In the genomic region with DNA sequence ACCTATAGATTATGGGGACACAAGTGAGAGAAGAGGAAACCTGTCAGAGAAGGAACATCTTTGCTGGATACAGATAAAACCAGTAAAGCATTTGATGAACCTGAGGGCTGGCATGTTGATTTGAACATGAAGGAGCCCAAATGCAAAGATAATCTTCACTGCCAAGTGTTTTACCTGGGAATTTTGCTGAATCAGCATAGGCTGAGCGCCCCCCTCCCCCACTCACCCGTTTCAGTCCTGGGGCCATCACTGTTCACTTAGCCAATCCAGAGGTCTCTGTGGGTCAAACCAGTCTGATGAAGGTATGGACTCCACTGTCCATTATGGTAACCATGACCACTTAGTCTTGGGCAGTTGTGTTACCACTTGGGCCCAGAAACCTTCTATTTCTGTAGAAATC, we compare ENCODE assay signal across 4 cellular contexts.
A peak's percentile ranks its signal among the peaks of the same experiment; 100 is the strongest.
TF ChIP-seq lines count a peak whose summit lies in the region.

No MANE protein-coding gene starts in this region.

TF ChIP-seq in HepG2, 621 proteins besides CTCF, POLR2A, EP300 and RAD21 (continues in another document):
- peak; percentile 88 to 96 for TF ChIP-seq MAFK (conservative IDR thresholded peaks at IDR 0.05 in 1 of 2, IDR thresholded peaks at IDR 0.05 in 1 of 2; ENCODE audit: low read length in 2 of 2)
- TF ChIP-seq, protein P1, sequence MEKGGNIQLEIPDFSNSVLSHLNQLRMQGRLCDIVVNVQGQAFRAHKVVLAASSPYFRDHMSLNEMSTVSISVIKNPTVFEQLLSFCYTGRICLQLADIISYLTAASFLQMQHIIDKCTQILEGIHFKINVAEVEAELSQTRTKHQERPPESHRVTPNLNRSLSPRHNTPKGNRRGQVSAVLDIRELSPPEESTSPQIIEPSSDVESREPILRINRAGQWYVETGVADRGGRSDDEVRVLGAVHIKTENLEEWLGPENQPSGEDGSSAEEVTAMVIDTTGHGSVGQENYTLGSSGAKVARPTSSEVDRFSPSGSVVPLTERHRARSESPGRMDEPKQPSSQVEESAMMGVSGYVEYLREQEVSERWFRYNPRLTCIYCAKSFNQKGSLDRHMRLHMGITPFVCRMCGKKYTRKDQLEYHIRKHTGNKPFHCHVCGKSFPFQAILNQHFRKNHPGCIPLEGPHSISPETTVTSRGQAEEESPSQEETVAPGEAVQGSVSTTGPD (CRISPR knock-in tag; IDR thresholded peaks at IDR 0.05) = no peak
- TF ChIP-seq TBX2 (CRISPR knock-in tag; IDR thresholded peaks at IDR 0.05; ENCODE audit: borderline replicate concordance) = no peak
- no peak for TF ChIP-seq SRSF9 (IDR thresholded peaks at IDR 0.05; ENCODE audit: borderline replicate concordance, insufficient read depth, low read depth, low read length, poor library complexity, severe bottlenecking)
- TF ChIP-seq, protein P2, sequence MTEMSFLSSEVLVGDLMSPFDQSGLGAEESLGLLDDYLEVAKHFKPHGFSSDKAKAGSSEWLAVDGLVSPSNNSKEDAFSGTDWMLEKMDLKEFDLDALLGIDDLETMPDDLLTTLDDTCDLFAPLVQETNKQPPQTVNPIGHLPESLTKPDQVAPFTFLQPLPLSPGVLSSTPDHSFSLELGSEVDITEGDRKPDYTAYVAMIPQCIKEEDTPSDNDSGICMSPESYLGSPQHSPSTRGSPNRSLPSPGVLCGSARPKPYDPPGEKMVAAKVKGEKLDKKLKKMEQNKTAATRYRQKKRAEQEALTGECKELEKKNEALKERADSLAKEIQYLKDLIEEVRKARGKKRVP (CRISPR knock-in tag; IDR thresholded peaks at IDR 0.05) = no peak
- no peak for TF ChIP-seq KDM2A (CRISPR knock-in tag; IDR thresholded peaks at IDR 0.05; ENCODE audit: borderline replicate concordance, low read depth)
- peak; percentile 94 for TF ChIP-seq MAFF (IDR thresholded peaks at IDR 0.05; ENCODE audit: low read depth, low read length)
- no peak for TF ChIP-seq SP140L (CRISPR knock-in tag; IDR thresholded peaks at IDR 0.05; ENCODE audit: borderline replicate concordance)
- no peak for TF ChIP-seq ARHGAP35 (CRISPR knock-in tag; IDR thresholded peaks at IDR 0.05; ENCODE audit: borderline replicate concordance)
- no peak for TF ChIP-seq ZNF552 (CRISPR knock-in tag; IDR thresholded peaks at IDR 0.05; ENCODE audit: borderline replicate concordance)
- no peak for TF ChIP-seq ZNF674 (CRISPR knock-in tag; IDR thresholded peaks at IDR 0.05; ENCODE audit: low read depth)
- TF ChIP-seq, protein P3, sequence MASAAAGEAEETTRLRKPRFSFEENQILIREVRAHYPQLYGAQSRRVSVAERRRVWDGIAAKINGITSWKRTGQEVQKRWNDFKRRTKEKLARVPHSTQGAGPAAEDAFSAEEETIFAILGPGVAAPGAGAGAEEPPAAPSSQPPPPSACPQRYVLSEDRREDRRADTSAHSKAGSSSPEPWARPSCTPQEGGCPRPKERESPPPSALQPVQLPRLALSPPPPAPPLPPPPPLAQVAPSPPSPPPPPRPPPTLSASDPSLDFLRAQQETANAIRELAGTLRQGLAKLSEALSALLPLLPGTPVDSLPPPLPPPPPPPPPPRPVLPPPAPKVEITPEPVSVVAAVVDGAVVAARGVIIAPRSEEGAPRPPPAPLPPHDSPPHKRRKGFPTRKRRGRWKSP (CRISPR knock-in tag; IDR thresholded peaks at IDR 0.05) = no peak

TF ChIP-seq in IMR-90, 13 proteins besides CTCF, POLR2A, EP300 and RAD21:
- peak; percentile 88 for TF ChIP-seq MAFK (IDR thresholded peaks at IDR 0.05; ENCODE audit: low read depth, low read length)
- no peak for TF ChIP-seq BHLHE40 (IDR thresholded peaks at IDR 0.05; ENCODE audit: low read depth, low read length)
- TF ChIP-seq MXI1 (IDR thresholded peaks at IDR 0.05; ENCODE audit: borderline replicate concordance, low read depth, low read length) = no peak

TF ChIP-seq in K562, 482 proteins besides CTCF, POLR2A, EP300 and RAD21:
- TF ChIP-seq NR3C1 (CRISPR knock-in tag; IDR thresholded peaks at IDR 0.05) (no peak), MAFF (IDR thresholded peaks at IDR 0.05; ENCODE audit: low read length) (peak; percentile 78), MAFK (IDR thresholded peaks at IDR 0.05; ENCODE audit: low read length) (peak; percentile 71), C11orf30 (IDR thresholded peaks at IDR 0.05; ENCODE audit: low read depth) (peak; percentile 81), GTF2A2 (tag; IDR thresholded peaks at IDR 0.05) (no peak), ZNF316 (IDR thresholded peaks at IDR 0.05) (peak; percentile 80), MAFG (tag; conservative IDR thresholded peaks at IDR 0.05) (peak; percentile 66)
TF ChIP-seq in K562: peak in this region for 5.

TF ChIP-seq in H1, 55 proteins besides CTCF, POLR2A, EP300 and RAD21:
- no peak for TF ChIP-seq POLR2AphosphoS5 (IDR thresholded peaks at IDR 0.05; ENCODE audit: low read depth, low read length)
- TF ChIP-seq MAFK (IDR thresholded peaks at IDR 0.05; ENCODE audit: low read depth, low read length) = peak; percentile 73
TF ChIP-seq in H1: peak in this region for 1.
